18 cellular contexts compared by ENCODE assay signal in the genomic region with DNA sequence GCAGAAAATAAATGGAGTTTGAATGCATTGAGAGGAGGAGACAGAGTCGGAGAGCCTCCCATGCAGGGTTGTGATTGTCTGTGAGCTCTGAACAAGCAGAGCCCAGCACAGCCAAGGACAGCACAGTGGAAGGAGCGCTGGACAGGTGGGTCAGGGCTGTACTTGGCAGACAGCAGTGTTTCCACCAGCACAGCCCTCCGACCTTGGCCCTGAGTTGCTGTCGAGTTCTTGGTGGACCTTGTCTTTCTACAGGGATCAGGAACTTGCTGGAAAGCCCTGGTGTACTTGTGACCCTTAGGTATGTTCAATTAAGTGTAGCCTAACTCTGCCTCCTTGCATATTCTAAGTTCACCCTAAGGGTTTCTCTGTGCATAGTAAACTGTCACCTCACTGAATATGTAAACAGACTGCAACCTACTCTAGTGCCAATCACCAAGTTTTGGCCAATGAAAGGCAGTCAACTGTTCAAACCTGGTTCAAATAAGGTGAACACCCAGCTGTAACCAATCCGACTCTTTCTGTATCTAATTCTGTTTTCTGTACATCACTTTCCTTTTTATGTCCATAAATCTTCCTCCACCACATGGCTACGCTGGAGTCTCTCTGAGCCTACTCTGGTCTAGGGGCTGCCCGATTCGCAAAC.
"Had no signal": no experiment of that assay in that cellular context is flagged by ENCODE, and none has a peak within 500 bp of the region (broad histone marks: within the 10 kb centered on the region; RNA-seq: fewer than 3 reads in every experiment).

No MANE protein-coding gene starts in this region.

- DNase-seq: activated CD4-positive, alpha-beta T cell treated with anti-CD3 and anti-CD28 coated beads, Interleukin-2, amount 10 ng/mL, durations not matched to agents 7 days and 5 days; activated naive CD4-positive, alpha-beta T cell treated with anti-CD3 and anti-CD28 coated beads, Interleukin-2, amount 10 ng/mL, durations not matched to agents 7 days and 5 days; activated T-cell treated with anti-CD3 and anti-CD28 coated beads for 4 hours; left ventricle myocardium inferior; natural killer cell; occipital lobe; psoas muscle; stimulated activated CD4-positive, alpha-beta T cell treated with anti-CD3 and anti-CD28 coated beads, Interleukin-2, amount 100 ng/mL, for 48 hours; stimulated activated naive B cell treated with anti-CD40 and anti-IgM and Interleukin-4, amounts not matched to agents 10 μg/mL and 1 μg/mL and 100 μg/mL, for 72 hours; SW 1271 had no signal

- H3K27me3 ChIP-seq: gastroesophageal sphincter, tibial nerve, vagina had no signal

- H3K4me1 Mint-ChIP-seq: activated CD4-positive, alpha-beta T cell treated with anti-CD3 and anti-CD28 coated beads, Interleukin-2, amount 10 ng/mL, durations not matched to agents 7 days and 5 days; activated naive CD4-positive, alpha-beta T cell treated with anti-CD3 and anti-CD28 coated beads, Interleukin-2, amount 10 ng/mL, durations not matched to agents 7 days and 5 days; activated T-helper 17 cell treated with anti-CD3 and anti-CD28 coated beads, Interleukin-2, amount 50 U/mL, for 72 hours; natural killer cell had no signal

- ATAC-seq: activated T-helper 17 cell treated with anti-CD3 and anti-CD28 coated beads, Interleukin-2, amount 50 U/mL, for 72 hours; gastroesophageal sphincter; stimulated activated naive B cell treated with anti-CD40 and anti-IgM and Interleukin-4, amounts not matched to agents 10 μg/mL and 1 μg/mL and 100 μg/mL, for 72 hours had no signal

- H3K4me3 Mint-ChIP-seq: activated CD4-positive, alpha-beta T cell treated with anti-CD3 and anti-CD28 coated beads, Interleukin-2, amount 10 ng/mL, durations not matched to agents 7 days and 5 days; activated naive CD4-positive, alpha-beta T cell treated with anti-CD3 and anti-CD28 coated beads, Interleukin-2, amount 10 ng/mL, durations not matched to agents 7 days and 5 days; activated T-helper 17 cell treated with anti-CD3 and anti-CD28 coated beads, Interleukin-2, amount 50 U/mL, for 72 hours; memory B cell; natural killer cell; stimulated activated naive B cell treated with anti-CD40 and anti-IgM and Interleukin-4, amounts not matched to agents 10 μg/mL and 1 μg/mL and 100 μg/mL, for 72 hours; T-helper 2 cell treated with Interferon-gamma antibody and Interleukin-4, amounts not matched to agents 5 μg/mL and 100 μg/mL, for 36 hours had no signal

- H3K9me3 ChIP-seq: gastroesophageal sphincter, left ventricle myocardium inferior, psoas muscle, tibial nerve, vagina had no signal

- H3K4me3 ChIP-seq: gastroesophageal sphincter, left ventricle myocardium inferior, psoas muscle, tibial nerve, vagina had no signal

- H3K36me3 ChIP-seq: gastroesophageal sphincter, left ventricle myocardium inferior, tibial nerve, vagina had no signal

- FAIRE-seq: astrocyte, islet of Langerhans had no signal

- H3K36me3 Mint-ChIP-seq: activated naive CD4-positive, alpha-beta T cell treated with anti-CD3 and anti-CD28 coated beads, Interleukin-2, amount 10 ng/mL, durations not matched to agents 7 days and 5 days; memory B cell; natural killer cell; stimulated activated naive B cell treated with anti-CD40 and anti-IgM and Interleukin-4, amounts not matched to agents 10 μg/mL and 1 μg/mL and 100 μg/mL, for 72 hours had no signal

- H3K27ac Mint-ChIP-seq: activated CD4-positive, alpha-beta T cell treated with anti-CD3 and anti-CD28 coated beads, Interleukin-2, amount 10 ng/mL, durations not matched to agents 7 days and 5 days; activated naive CD4-positive, alpha-beta T cell treated with anti-CD3 and anti-CD28 coated beads, Interleukin-2, amount 10 ng/mL, durations not matched to agents 7 days and 5 days; activated T-helper 17 cell treated with anti-CD3 and anti-CD28 coated beads, Interleukin-2, amount 50 U/mL, for 72 hours; memory B cell; natural killer cell; stimulated activated naive B cell treated with anti-CD40 and anti-IgM and Interleukin-4, amounts not matched to agents 10 μg/mL and 1 μg/mL and 100 μg/mL, for 72 hours; T-helper 2 cell treated with Interferon-gamma antibody and Interleukin-4, amounts not matched to agents 5 μg/mL and 100 μg/mL, for 36 hours had no signal

- H3K27ac ChIP-seq: gastroesophageal sphincter, left ventricle myocardium inferior, psoas muscle, tibial nerve, vagina had no signal

- H3K9me3 Mint-ChIP-seq: activated CD4-positive, alpha-beta T cell treated with anti-CD3 and anti-CD28 coated beads, Interleukin-2, amount 10 ng/mL, durations not matched to agents 7 days and 5 days; activated naive CD4-positive, alpha-beta T cell treated with anti-CD3 and anti-CD28 coated beads, Interleukin-2, amount 10 ng/mL, durations not matched to agents 7 days and 5 days; activated T-helper 17 cell treated with anti-CD3 and anti-CD28 coated beads, Interleukin-2, amount 50 U/mL, for 72 hours; memory B cell; natural killer cell; stimulated activated naive B cell treated with anti-CD40 and anti-IgM and Interleukin-4, amounts not matched to agents 10 μg/mL and 1 μg/mL and 100 μg/mL, for 72 hours; T-helper 2 cell treated with Interferon-gamma antibody and Interleukin-4, amounts not matched to agents 5 μg/mL and 100 μg/mL, for 36 hours had no signal
